In genomic region chr2:164913640-164914346, GRCh38 we compare ENCODE assay signal across 8 cellular contexts. TPM values are rescaled to one million over a fixed set of nuclear protein-coding genes. Genes with fewer than 3 reads are reported as not detected.
DNase-seq lines count a peak whose midpoint lies in the region; ATAC-seq and TF ChIP-seq lines count a peak whose summit lies in the region.

No MANE protein-coding gene starts in this region.

- H3K36me3 Mint-ChIP-seq in activated T-cell treated with anti-CD3 and anti-CD28 coated beads, Interleukin-2, amount 50 U/mL, for 4 hours (ENCODE audit: insufficient read depth), result no peaks in the 10 kb centered on the region

- no peak overlapping the region for H2AFZ ChIP-seq in OCI-LY7 (ENCODE audit: low read length)

- H3K27me3 ChIP-seq in psoas muscle (ENCODE audit: insufficient read depth in 3 of 3, low read length in 2 of 3), result no peaks in the 10 kb centered on the region

- TF ChIP-seq CTCF in GM12864 (IDR thresholded peaks at IDR 0.05; ENCODE audit: low read depth, low read length, missing control alignments) (peak; percentile 11), OCI-LY7 (conservative IDR thresholded peaks at IDR 0.05; ENCODE audit: low read length) (peak; percentile 62), fibroblast of the aortic adventitia (IDR thresholded peaks at IDR 0.05; ENCODE audit: insufficient read depth, low read length) (peak; percentile 43), psoas muscle (IDR thresholded peaks at IDR 0.05) (peak; percentile 21)

- no peaks in the 10 kb centered on the region for H3K9me2 ChIP-seq in OCI-LY7 (ENCODE audit: insufficient read depth, low read length)

- no peaks in the 10 kb centered on the region for H3K36me3 ChIP-seq in OCI-LY7 (ENCODE audit: insufficient read depth, low read length)
- no peaks in the 10 kb centered on the region for H3K36me3 ChIP-seq in psoas muscle (ENCODE audit: insufficient read depth in 1 of 2, low read depth in 1 of 2)

- H3K27ac ChIP-seq in OCI-LY7 (ENCODE audit: low read depth, low read length, poor library complexity, severe bottlenecking) (no peak overlapping the region), psoas muscle (no peak overlapping the region)

- H3K4me3 ChIP-seq in GM12864 (ENCODE audit: low read depth, low read length), result no peak overlapping the region
- H3K4me3 ChIP-seq in OCI-LY7 (ENCODE audit: low read depth, low read length, poor library complexity, severe bottlenecking), result no peak overlapping the region
- H3K4me3 ChIP-seq in fibroblast of the aortic adventitia (ENCODE audit: low read depth, low read length), result no peak overlapping the region
- no peak overlapping the region for H3K4me3 ChIP-seq in psoas muscle

- H3K4me3 Mint-ChIP-seq in activated T-cell treated with anti-CD3 and anti-CD28 coated beads, Interleukin-2, amount 50 U/mL, for 4 hours, result no peak overlapping the region

- H3K79me2 ChIP-seq in OCI-LY7 (ENCODE audit: insufficient read depth, low read depth, low read length), result no peaks in the 10 kb centered on the region

- H3K27me3 Mint-ChIP-seq in activated T-cell treated with anti-CD3 and anti-CD28 coated beads, Interleukin-2, amount 50 U/mL, for 4 hours (ENCODE audit: low read depth), result no peaks in the 10 kb centered on the region

- CTCF ChIA-PET in OCI-LY7 (lab: Charles Lee; ENCODE audit: unreplicated experiment), result interaction anchor here (1.0 to 1.4 kb wide), 2 partner anchors 153 to 176 kb away, joined by 3 to 4 read pairs; no protein-coding TSS in a partner anchor

- no peak overlapping the region for H3K4me2 ChIP-seq in OCI-LY7 (ENCODE audit: low read length)

- H3K9me3 ChIP-seq in OCI-LY7 (ENCODE audit: low read length) (no peaks in the 10 kb centered on the region), psoas muscle (no peaks in the 10 kb centered on the region)

- H4K20me1 ChIP-seq in OCI-LY7 (ENCODE audit: insufficient read depth, low read length), result no peaks in the 10 kb centered on the region

- ATAC-seq in psoas muscle, result no peak
- ATAC-seq in GM19463 (IDR thresholded peaks at IDR 0.05; ENCODE audit: unreplicated experiment), result no peak
- ATAC-seq in activated T-cell treated with anti-CD3 and anti-CD28 coated beads, Interleukin-2, amount 50 U/mL, for 4 hours, result no peak
- no peak for ATAC-seq in HG03469 (IDR thresholded peaks at IDR 0.05; ENCODE audit: unreplicated experiment)

- no TSS peak for BruUV-seq in OCI-LY7 (replicated peaks; lab: Mats Ljungman, UMichigan)

- intact Hi-C loops in OCI-LY7 (cut with micrococcal nuclease; ENCODE audit: unreplicated experiment), result loop anchor here (1.0 to 10.0 kb wide), 3 partner anchors 71 to 349 kb away; partner anchors contain the start of gene COBLL1
- intact Hi-C loops in psoas muscle (cut with DNase I), result loop anchor here in 1 of 2 donors (5.0 kb wide), 1 partner anchor 176 kb away; no protein-coding TSS in a partner anchor

- no peak for DNase-seq in GM12864 (ENCODE audit: low read depth)
- peak; percentile 11 for DNase-seq in OCI-LY7 (ENCODE audit: low spot score)
- peak; percentile 62 for DNase-seq in fibroblast of the aortic adventitia (ENCODE audit: low read depth)
- DNase-seq in psoas muscle, result no peak
- DNase-seq in activated T-cell treated with anti-CD3 and anti-CD28 coated beads, Interleukin-2, amount 50 U/mL, for 4 hours, result no peak
- DNase-seq in NCI-H187 (lab: John Stamatoyannopoulos, UW), result no peak

- POLR2A ChIA-PET in OCI-LY7 (lab: Charles Lee), result interaction anchor here (0.6 to 1.4 kb wide), 5 partner anchors 15 to 186 kb away, joined by 3 to 5 read pairs (median 3); no protein-coding TSS in a partner anchor

- no peaks in the 10 kb centered on the region for H3K9me3 Mint-ChIP-seq in activated T-cell treated with anti-CD3 and anti-CD28 coated beads, Interleukin-2, amount 50 U/mL, for 4 hours

- H3K4me1 Mint-ChIP-seq in activated T-cell treated with anti-CD3 and anti-CD28 coated beads, Interleukin-2, amount 50 U/mL, for 4 hours (ENCODE audit: low read depth), result no peaks in the 10 kb centered on the region

- peaks cover 4% of the 10 kb centered on the region for H3K4me1 ChIP-seq in OCI-LY7 (ENCODE audit: insufficient read depth, low read length, poor library complexity, severe bottlenecking)
- no peaks in the 10 kb centered on the region for H3K4me1 ChIP-seq in psoas muscle

RNA-seq across cellular contexts. Expression of gene SLC38A11, which starts 41.5 kb away (rescaled TPM):
- not detected in 2 replicates for total RNA-seq in OCI-LY7 (2014; rRNA removed; shearing (Covaris generic))
- total RNA-seq in OCI-LY7 (2022) (not detected in 2 replicates), fibroblast of the aortic adventitia (ENCODE audit: low replicate concordance) (0.45 TPM in 1 of 2 replicates, not detected in the other), psoas muscle (1 to 10 TPM in 2 of 4 donors, under 1 TPM in 2; 0.07 to 1.3 (median 0.79) TPM)
- polyA plus RNA-seq in psoas muscle, result 1 to 10 TPM in 1 of 3 donors, under 1 TPM in 2; 0.18 to 1.6 (median 0.52) TPM
- not detected for total RNA-seq in activated T-cell treated with anti-CD3 and anti-CD28 coated beads, Interleukin-2, amount 50 U/mL, for 4 hours

Comparison
In these comparisons a context has a peak if more than half of its experiments do, and no peak if none do; other contexts are left out.
1. DNase-seq: peak in OCI-LY7 (single experiment) and fibroblast of the aortic adventitia (single experiment); none in GM12864 (single experiment), psoas muscle (0 of 2), activated T-cell treated with anti-CD3 and anti-CD28 coated beads, Interleukin-2, amount 50 U/mL, for 4 hours (single experiment) and NCI-H187 (0 of 2).
2. CTCF ChIP-seq: peak in every context shown above with its lines; median percentile 62 in OCI-LY7; 43 in fibroblast of the aortic adventitia; 21 in psoas muscle; 11 in GM12864.